In the genomic region with DNA sequence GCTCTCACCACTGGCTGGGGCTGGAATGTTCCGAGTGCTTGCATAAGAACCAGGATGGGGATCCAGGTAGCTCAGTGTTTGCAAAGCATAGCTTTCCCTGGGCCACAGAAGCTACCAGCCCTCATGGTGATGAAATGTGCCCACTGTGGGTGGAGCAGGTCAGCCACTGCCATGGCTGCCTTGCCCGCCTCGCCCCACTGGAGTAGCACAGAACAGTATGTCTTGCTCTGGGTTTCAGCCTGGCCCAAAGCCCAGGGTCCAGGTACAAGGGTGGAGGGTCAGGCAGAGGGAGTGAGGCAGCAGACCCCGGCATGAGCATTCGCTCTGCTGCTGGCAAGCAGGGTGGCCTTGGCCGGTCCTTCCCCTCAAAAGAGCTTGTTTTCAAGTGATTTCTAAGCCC, we compare ENCODE assay signal across 21 cellular contexts. TPM values are rescaled to one million over a fixed set of nuclear protein-coding genes. Genes with fewer than 3 reads are reported as not detected.
"Had no signal": no experiment of that assay in that cellular context is flagged by ENCODE, and none has a peak within 500 bp of the region (broad histone marks: within the 10 kb centered on the region; RNA-seq: fewer than 3 reads in every experiment).

No MANE protein-coding gene starts in this region.

- H3K27ac ChIP-seq: brain microvascular endothelial cell, epithelial cell of prostate, hepatocyte, upper lobe of left lung had no signal

- H3K4me3 ChIP-seq: hepatocyte, pancreas, skin epidermis, upper lobe of left lung had no signal

- DNase-seq: activated CD4-positive, CD25-positive, alpha-beta regulatory T cell treated with anti-CD3 and anti-CD28 coated beads, Interleukin-2, amount 50 U/mL, for 72 hours; activated naive CD4-positive, alpha-beta T cell; anterior cingulate cortex; brain microvascular endothelial cell; effector memory CD8-positive, alpha-beta T cell; islet precursor cell; naive thymus-derived CD4-positive, alpha-beta T cell; pancreas; retina; stimulated activated CD4-positive, alpha-beta T cell treated with anti-CD3 and anti-CD28 coated beads, Interleukin-4, amount 100 ng/mL, for 24 hours; stimulated activated naive CD4-positive, alpha-beta T cell treated with Interleukin-2 at 50 U/mL for 16 hours; T-cell; T-helper 9 cell had no signal

- H3K27me3 ChIP-seq: brain microvascular endothelial cell, pancreas, upper lobe of left lung had no signal

- H3K9me3 ChIP-seq: pancreas, upper lobe of left lung had no signal

- H3K36me3 ChIP-seq: brain microvascular endothelial cell, pancreas, upper lobe of left lung had no signal

- ATAC-seq: effector memory CD8-positive, alpha-beta T cell; naive thymus-derived CD4-positive, alpha-beta T cell; T-cell had no signal

- H3K4me1 ChIP-seq: pancreas had no signal

RNA-seq across cellular contexts. Expression of gene KCNK17, which starts 34.7 kb away (rescaled TPM):
- total RNA-seq: activated CD8-positive, alpha-beta memory T cell treated with anti-CD3 and anti-CD28 coated beads for 36 hours; glomerular endothelial cell; hepatocyte had no signal

RNA-seq across cellular contexts. Expression of gene KCNK16, which starts 43.0 kb away (rescaled TPM):
- total RNA-seq: activated CD8-positive, alpha-beta memory T cell treated with anti-CD3 and anti-CD28 coated beads for 36 hours; glomerular endothelial cell; hepatocyte; lower leg skin; mesenteric fat pad; naive thymus-derived CD4-positive, alpha-beta T cell; T-cell; upper lobe of left lung had no signal

RNA-seq across cellular contexts. Expression of gene KCNK5, which starts 50.3 kb away (rescaled TPM):
- total RNA-seq: glomerular endothelial cell had no signal
